35 cellular contexts compared by ENCODE assay signal in the genomic region with DNA sequence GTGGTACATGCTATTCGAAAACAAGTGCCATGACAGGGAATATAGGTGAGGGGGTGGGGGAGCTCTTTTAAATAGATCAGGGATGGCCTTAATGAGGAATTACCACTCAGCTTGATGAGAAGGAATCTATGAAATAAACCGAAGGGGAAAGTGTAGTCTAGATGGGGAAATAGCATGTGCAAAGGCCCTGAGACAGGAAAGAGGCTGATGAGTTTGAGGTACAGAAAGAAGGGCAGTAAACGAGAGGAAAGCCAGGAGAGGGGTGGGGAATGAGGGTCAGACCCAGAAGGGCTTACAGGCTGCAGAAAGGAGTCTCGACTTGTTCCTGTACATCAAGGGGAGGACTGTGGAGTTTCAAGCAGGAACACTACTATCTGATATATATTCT. TPM values are rescaled to one million over a fixed set of nuclear protein-coding genes. Genes with fewer than 3 reads are reported as not detected.
"Had no signal": no experiment of that assay in that cellular context is flagged by ENCODE, and none has a peak within 500 bp of the region (broad histone marks: within the 10 kb centered on the region; RNA-seq: fewer than 3 reads in every experiment).

No MANE protein-coding gene starts in this region.

- H3K36me3 ChIP-seq: breast epithelium, cardiac muscle cell, colonic mucosa had no signal

- H3K4me3 Mint-ChIP-seq: activated CD4-positive, alpha-beta memory T cell treated with anti-CD3 and anti-CD28 coated beads for 36 hours; activated CD4-positive, alpha-beta T cell treated with anti-CD3 and anti-CD28 coated beads for 36 hours; activated CD4-positive, alpha-beta T cell treated with anti-CD3 and anti-CD28 coated beads, Interleukin-2, amount 10 ng/mL, durations not matched to agents 24 days and 14 days; activated CD8-positive, alpha-beta memory T cell treated with anti-CD3 and anti-CD28 coated beads, Interleukin-2, amount 10 ng/mL, durations not matched to agents 7 days and 5 days; activated CD8-positive, alpha-beta T cell treated with anti-CD3 and anti-CD28 coated beads, Interleukin-2, amount 10 ng/mL, durations not matched to agents 7 days and 5 days; activated naive CD8-positive, alpha-beta T cell; activated T-helper 1 cell treated with anti-CD3 and anti-CD28 coated beads, Interleukin-12 subunit alpha, Interleukin-12 subunit beta, Interleukin-2, Interleukin-4 antibody, amounts not matched to agents 30 ng/mL and 10 ng/mL and 1 ng/mL, durations not matched to agents 14 hours and 24 hours and 36 hours had no signal

- H3K4me3 ChIP-seq: body of pancreas, breast epithelium, cardiac muscle cell, colonic mucosa had no signal

- H3K36me3 Mint-ChIP-seq: activated CD4-positive, alpha-beta memory T cell treated with anti-CD3 and anti-CD28 coated beads for 36 hours; activated CD8-positive, alpha-beta memory T cell treated with anti-CD3 and anti-CD28 coated beads, Interleukin-2, amount 10 ng/mL, durations not matched to agents 7 days and 5 days; activated naive CD8-positive, alpha-beta T cell had no signal

- ATAC-seq: activated CD4-positive, alpha-beta T cell treated with anti-CD3 and anti-CD28 coated beads for 36 hours; activated CD8-positive, alpha-beta memory T cell treated with anti-CD3 and anti-CD28 coated beads, Interleukin-2, amount 10 ng/mL, durations not matched to agents 7 days and 5 days; activated CD8-positive, alpha-beta T cell treated with anti-CD3 and anti-CD28 coated beads, Interleukin-2, amount 10 ng/mL, durations not matched to agents 7 days and 5 days; body of pancreas; esophagus mucosa had no signal

- DNase-seq: activated CD4-positive, alpha-beta memory T cell treated with anti-CD3 and anti-CD28 coated beads for 36 hours; activated CD4-positive, alpha-beta T cell treated with anti-CD3 and anti-CD28 coated beads for 36 hours; activated CD4-positive, alpha-beta T cell treated with anti-CD3 and anti-CD28 coated beads, Interleukin-2, amount 10 ng/mL, durations not matched to agents 24 days and 14 days; activated CD4-positive, CD25-positive, alpha-beta regulatory T cell; activated CD4-positive, CD25-positive, alpha-beta regulatory T cell treated with anti-CD3 and anti-CD28 coated beads, Interleukin-2, amount 50 U/mL, for 72 hours; activated CD8-positive, alpha-beta memory T cell treated with anti-CD3 and anti-CD28 coated beads, Interleukin-2, amount 10 ng/mL, durations not matched to agents 7 days and 5 days; activated CD8-positive, alpha-beta memory T cell treated with anti-CD3 and anti-CD28 coated beads, Interleukin-2, amount 50 U/mL, for 4 hours; activated CD8-positive, alpha-beta T cell treated with anti-CD3 and anti-CD28 coated beads, Interleukin-2, amount 10 ng/mL, durations not matched to agents 7 days and 5 days; activated gamma-delta T cell; activated naive CD4-positive, alpha-beta T cell; activated naive CD4-positive, alpha-beta T cell treated with anti-CD3 and anti-CD28 coated beads, Interleukin-2, amount 50 U/mL, for 16 hours; activated T-cell treated with anti-CD3 and anti-CD28 coated beads, Interleukin-2, amount 50 U/mL, for 1 hour; activated T-cell treated with anti-CD3 and anti-CD28 coated beads, Interleukin-2, amount 50 U/mL, for 48 hours; amygdala; aorta; body of pancreas; central memory CD4-positive, alpha-beta T cell; cerebellar nuclear complex; colonic mucosa; effector CD8-positive, alpha-beta T cell; foreskin fibroblast; head of caudate nucleus; T-helper 2 cell had no signal

- H3K9me3 ChIP-seq: body of pancreas, breast epithelium, colonic mucosa had no signal

- H3K9me3 Mint-ChIP-seq: activated CD4-positive, alpha-beta memory T cell treated with anti-CD3 and anti-CD28 coated beads for 36 hours; activated CD4-positive, alpha-beta T cell treated with anti-CD3 and anti-CD28 coated beads, Interleukin-2, amount 10 ng/mL, durations not matched to agents 24 days and 14 days; activated T-helper 1 cell treated with anti-CD3 and anti-CD28 coated beads, Interleukin-12 subunit alpha, Interleukin-12 subunit beta, Interleukin-2, Interleukin-4 antibody, amounts not matched to agents 30 ng/mL and 10 ng/mL and 1 ng/mL, durations not matched to agents 14 hours and 24 hours and 36 hours had no signal

- H3K27me3 ChIP-seq: body of pancreas, breast epithelium, cardiac muscle cell, colonic mucosa had no signal

- H3K27ac ChIP-seq: body of pancreas, breast epithelium, cardiac muscle cell, colonic mucosa had no signal

- H3K4me1 Mint-ChIP-seq: activated CD4-positive, alpha-beta T cell treated with anti-CD3 and anti-CD28 coated beads for 36 hours; activated CD4-positive, alpha-beta T cell treated with anti-CD3 and anti-CD28 coated beads, Interleukin-2, amount 10 ng/mL, durations not matched to agents 24 days and 14 days; activated CD8-positive, alpha-beta memory T cell treated with anti-CD3 and anti-CD28 coated beads, Interleukin-2, amount 10 ng/mL, durations not matched to agents 7 days and 5 days had no signal

- FAIRE-seq: endometrium, endothelial cell of umbilical vein, frontal cortex had no signal

- H3K27me3 Mint-ChIP-seq: activated CD4-positive, alpha-beta memory T cell treated with anti-CD3 and anti-CD28 coated beads for 36 hours; activated CD4-positive, alpha-beta T cell treated with anti-CD3 and anti-CD28 coated beads for 36 hours; activated naive CD8-positive, alpha-beta T cell had no signal

- H3K4me1 ChIP-seq: breast epithelium, colonic mucosa had no signal

- H3K27ac Mint-ChIP-seq: activated CD4-positive, alpha-beta memory T cell treated with anti-CD3 and anti-CD28 coated beads for 36 hours; activated CD4-positive, alpha-beta T cell treated with anti-CD3 and anti-CD28 coated beads for 36 hours; activated CD4-positive, alpha-beta T cell treated with anti-CD3 and anti-CD28 coated beads, Interleukin-2, amount 10 ng/mL, durations not matched to agents 24 days and 14 days; activated CD8-positive, alpha-beta memory T cell treated with anti-CD3 and anti-CD28 coated beads, Interleukin-2, amount 10 ng/mL, durations not matched to agents 7 days and 5 days; activated CD8-positive, alpha-beta T cell treated with anti-CD3 and anti-CD28 coated beads, Interleukin-2, amount 10 ng/mL, durations not matched to agents 7 days and 5 days; activated naive CD8-positive, alpha-beta T cell; activated T-helper 1 cell treated with anti-CD3 and anti-CD28 coated beads, Interleukin-12 subunit alpha, Interleukin-12 subunit beta, Interleukin-2, Interleukin-4 antibody, amounts not matched to agents 30 ng/mL and 10 ng/mL and 1 ng/mL, durations not matched to agents 14 hours and 24 hours and 36 hours had no signal

RNA-seq across cellular contexts. Expression of a gene that starts 12.2 kb away (rescaled TPM):
- total RNA-seq: activated CD4-positive, alpha-beta T cell treated with anti-CD3 and anti-CD28 coated beads, Interleukin-2, amount 10 ng/mL, durations not matched to agents 24 days and 14 days; activated CD8-positive, alpha-beta memory T cell treated with anti-CD3 and anti-CD28 coated beads for 36 hours; activated CD8-positive, alpha-beta memory T cell treated with anti-CD3 and anti-CD28 coated beads, Interleukin-2, amount 10 ng/mL, durations not matched to agents 7 days and 5 days; activated CD8-positive, alpha-beta T cell treated with anti-CD3 and anti-CD28 coated beads, Interleukin-2, amount 10 ng/mL, durations not matched to agents 7 days and 5 days; activated T-helper 1 cell treated with anti-CD3 and anti-CD28 coated beads, Interleukin-12 subunit alpha, Interleukin-12 subunit beta, Interleukin-2, Interleukin-4 antibody, amounts not matched to agents 30 ng/mL and 10 ng/mL and 1 ng/mL, durations not matched to agents 14 hours and 24 hours and 36 hours; dermis microvascular lymphatic vessel endothelial cell; endothelial cell of umbilical vein; epithelial cell of proximal tubule; T-helper 1 cell treated with Interleukin-12 subunit alpha and Interleukin-12 subunit beta and Interleukin-4 antibody, amounts not matched to agents 30 ng/mL and 1 ng/mL, for 36 hours had no signal
- polyA plus RNA-seq: aorta, endothelial cell of umbilical vein had no signal
